9 cellular contexts compared by ENCODE assay signal in the genomic region with DNA sequence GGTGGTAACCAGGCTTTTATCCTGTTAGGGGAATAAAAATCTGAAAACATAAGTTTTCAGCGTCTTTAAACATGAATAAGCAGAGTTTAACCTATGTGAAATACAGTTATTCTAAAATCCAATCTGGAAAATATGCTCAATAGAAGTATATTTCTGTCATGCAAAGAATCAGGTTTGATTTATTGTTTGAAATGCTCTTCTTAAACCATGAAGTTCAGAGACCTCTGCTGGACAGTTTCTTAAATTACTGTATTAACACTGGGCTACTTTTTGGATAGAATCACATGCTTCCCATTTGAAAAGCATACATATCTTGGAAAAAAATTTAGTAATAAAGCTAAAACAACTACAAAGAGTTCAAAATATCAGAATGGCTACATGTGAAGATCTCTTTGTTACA. TPM values are rescaled to one million over a fixed set of nuclear protein-coding genes. Genes with fewer than 3 reads are reported as not detected.
DNase-seq lines count a peak whose midpoint lies in the region; ATAC-seq and TF ChIP-seq lines count a peak whose summit lies in the region.
"Had no signal": no experiment of that assay in that cellular context is flagged by ENCODE, and none has a peak within 500 bp of the region (broad histone marks: within the 10 kb centered on the region; RNA-seq: fewer than 3 reads in every experiment).

No MANE protein-coding gene starts in this region.

- no peaks in the 10 kb centered on the region for H3F3A ChIP-seq in PC-3 (ENCODE audit: low read length, unreplicated experiment)

- H3K9me3 ChIP-seq in HEK293 (ENCODE audit: control insufficient read depth, insufficient read depth, low read depth, low read length) (no peaks in the 10 kb centered on the region), PC-3 (ENCODE audit: low read length) (no peaks in the 10 kb centered on the region)
- H3K9me3 ChIP-seq: thoracic aorta had no signal

- ATAC-seq in PC-3 (peak; percentile 68; the same call in 1 of the 2 replicates), GM21423 (IDR thresholded peaks at IDR 0.05; ENCODE audit: unreplicated experiment) (no peak)

- peaks cover 20 to 29% of the 10 kb centered on the region in 2 donors for H3K36me3 Mint-ChIP-seq in CD14-positive monocyte

- no peaks in the 10 kb centered on the region for H3K9me2 ChIP-seq in PC-3 (replicated peaks; ENCODE audit: low read length)

- H3K36me3 ChIP-seq in HEK293 (ENCODE audit: control insufficient read depth in 2 of 2, insufficient read depth in 1 of 2, low read length in 2 of 2) (peaks cover 0 to 24% of the 10 kb centered on the region in 2 experiments; a peak in 1 of 3 replicates), PC-3 (ENCODE audit: low read depth, low read length) (no peaks in the 10 kb centered on the region)
- H3K36me3 ChIP-seq: thoracic aorta had no signal

- H3K79me2 ChIP-seq in PC-3 (ENCODE audit: low read length): no peaks in the 10 kb centered on the region

- H3K4me1 ChIP-seq in HEK293 (ENCODE audit: control insufficient read depth, insufficient read depth, low read length): no peaks in the 10 kb centered on the region
- peaks cover 17% of the 10 kb centered on the region for H3K4me1 ChIP-seq in PC-3 (ENCODE audit: insufficient read depth, low read length)

- no peaks in the 10 kb centered on the region for H3K27me3 Mint-ChIP-seq in CD14-positive monocyte (ENCODE audit: low read depth in 3 of 3)

- no peak overlapping the region for H2AFZ ChIP-seq in PC-3 (ENCODE audit: low read length)

- H3K27ac ChIP-seq in HEK293 (ENCODE audit: extremely low read depth, low read depth, low read length) (no peak overlapping the region), PC-3 (ENCODE audit: low read length) (peak overlapping the region; percentile 37)
- H3K27ac ChIP-seq: thoracic aorta had no signal

- H3K9ac ChIP-seq in PC-3 (ENCODE audit: low read length): 0 out of 2 replicates have a peak overlapping the region, but pooled peaks have one; percentile 17

- POLR2A ChIA-PET in HEK293 (lab: Yijun Ruan, JAX) (no interaction called here), PC-3 (lab: Charles Lee; ENCODE audit: unreplicated experiment) (no interaction called here)

- TF ChIP-seq CTCF in CD14-positive monocyte (IDR thresholded peaks at IDR 0.05) (peak; percentile 35), HEK293 (tag by site-specific recombination; IDR thresholded peaks at IDR 0.05) (no peak), PC-3 (conservative IDR thresholded peaks at IDR 0.05; ENCODE audit: low read depth, low read length) (peak; percentile 72), fibroblast of mammary gland (conservative IDR thresholded peaks at IDR 0.05; ENCODE audit: control insufficient read depth, insufficient read depth, low read depth, low read length) (peak; percentile 45)

- no peak for DNase-seq in CD14-positive monocyte (ENCODE audit: low spot score)
- DNase-seq in PC-3: peak; percentile 78
- peak; percentile 63 for DNase-seq in fibroblast of mammary gland (ENCODE audit: low read depth)
- DNase-seq in smooth muscle cell of the brain vasculature (ENCODE audit: low read depth, low spot score): peak; percentile 23
- no peak for DNase-seq in activated effector memory CD4-positive, alpha-beta T cell treated with anti-CD3 and anti-CD28 coated beads, Interleukin-2, amount 50 U/mL, for 16 hours
- DNase-seq in GM19238 (ENCODE audit: insufficient read length, low spot score): no peak

- H3K4me3 ChIP-seq in HEK293 (ENCODE audit: low read depth, low read length) (no peak overlapping the region), PC-3 (ENCODE audit: low read length) (no peak overlapping the region), fibroblast of mammary gland (ENCODE audit: control insufficient read depth, low read depth, low read length) (no peak overlapping the region)
- H3K4me3 ChIP-seq: thoracic aorta had no signal

- no peaks in the 10 kb centered on the region for H3K4me1 Mint-ChIP-seq in CD14-positive monocyte

- 0 out of 2 replicates have a peak overlapping the region, but pooled peaks have one; percentile 12 for H3K4me2 ChIP-seq in PC-3 (ENCODE audit: low read length)

- H3K4me3 Mint-ChIP-seq in CD14-positive monocyte: no peak overlapping the region

- CTCF ChIA-PET in HEK293 (lab: Yijun Ruan, JAX) (interaction anchor here (0.6 to 6.3 kb wide), 14 partner anchors 9 to 1628 kb away, joined by 3 to 103 read pairs (median 4); a partner anchor contains a TSS), PC-3 (lab: Charles Lee) (interaction anchor here (0.6 to 2.6 kb wide), 3 partner anchors 236 to 503 kb away, joined by 3 to 10 read pairs (median 3); no protein-coding TSS in a partner anchor)

- BruUV-seq in PC-3 (replicated peaks; lab: Mats Ljungman, UMichigan): no TSS peak

- no peak overlapping the region for H3K27ac Mint-ChIP-seq in CD14-positive monocyte

- intact Hi-C loops in CD14-positive monocyte (cut with micrococcal nuclease): loop anchor here (5.0 to 10.0 kb wide), 3 partner anchors 304 to 376 kb away; a partner anchor contains a TSS
- intact Hi-C loops in PC-3 (cut with micrococcal nuclease): loop anchor here (1.0 to 10.0 kb wide), 5 partner anchors 134 to 378 kb away; a partner anchor contains a TSS

- no peaks in the 10 kb centered on the region for H3K27me3 ChIP-seq in PC-3 (ENCODE audit: low read length)

- no peaks in the 10 kb centered on the region for H4K20me1 ChIP-seq in PC-3 (ENCODE audit: low read length)

- H3K9me3 Mint-ChIP-seq in CD14-positive monocyte: no peaks in the 10 kb centered on the region

TF ChIP-seq in HEK293, 187 proteins besides CTCF, POLR2A, EP300 and RAD21:
- TF ChIP-seq ZNF654 (tag by site-specific recombination; IDR thresholded peaks at IDR 0.05; ENCODE audit: low read depth) (peak; percentile 42), SP2 (tag by site-specific recombination; IDR thresholded peaks at IDR 0.05) (no peak), MEIS1 (CRISPR knock-in tag; IDR thresholded peaks at IDR 0.05; ENCODE audit: borderline replicate concordance) (peak; percentile 93), ZNF571 (tag by site-specific recombination; IDR thresholded peaks at IDR 0.05) (no peak)

RNA-seq across cellular contexts. Expression of a gene that starts 25.4 kb away (rescaled TPM):
- 10 to 100 TPM; 22.9 to 25.4 TPM for polyA plus RNA-seq in CD14-positive monocyte
- total RNA-seq in PC-3 (2014; rRNA removed): 30.5 and 35.3 TPM in 2 replicates

RNA-seq across cellular contexts. Expression of a gene that starts 25.6 kb away (rescaled TPM):
- polyA plus RNA-seq in CD14-positive monocyte: 10 to 100 TPM; 17.5 to 19.5 TPM
- total RNA-seq in PC-3 (2014; rRNA removed): 20.3 and 22.7 TPM in 2 replicates

Comparison
In these comparisons a context has a peak if more than half of its experiments do, and no peak if none do; other contexts are left out.
1. DNase-seq: peak in PC-3 (single experiment), fibroblast of mammary gland (single experiment) and smooth muscle cell of the brain vasculature (single experiment); none in CD14-positive monocyte (single experiment), activated effector memory CD4-positive, alpha-beta T cell treated with anti-CD3 and anti-CD28 coated beads, Interleukin-2, amount 50 U/mL, for 16 hours (single experiment) and GM19238 (single experiment).